ENCODE assay signal across 1 cellular context in the genomic region with DNA sequence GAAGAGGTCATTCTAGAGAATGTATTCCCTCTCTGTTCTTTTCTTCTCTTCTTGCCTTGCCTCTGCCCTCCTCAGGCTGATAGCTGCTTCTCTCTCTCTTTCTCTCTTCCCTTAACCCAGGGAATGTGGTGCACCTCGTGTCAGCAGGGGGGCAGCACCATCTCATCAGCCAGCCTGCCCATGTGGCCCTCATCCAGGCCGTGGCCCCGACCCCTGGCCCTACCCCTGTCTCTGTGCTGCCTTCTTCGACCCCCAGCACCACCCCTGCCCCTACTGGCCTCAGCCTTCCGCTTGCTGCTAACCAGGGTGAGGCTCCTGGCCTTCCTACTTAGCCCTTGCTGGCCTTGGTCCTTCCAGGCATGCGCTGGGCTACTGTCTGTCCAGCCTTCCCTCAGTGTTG.
TF ChIP-seq lines count a peak whose summit lies in the region.

No MANE protein-coding gene starts in this region.

TF ChIP-seq in HEK293, 187 proteins besides CTCF, POLR2A, EP300 and RAD21 (continued from another document):
- TF ChIP-seq, protein P1, sequence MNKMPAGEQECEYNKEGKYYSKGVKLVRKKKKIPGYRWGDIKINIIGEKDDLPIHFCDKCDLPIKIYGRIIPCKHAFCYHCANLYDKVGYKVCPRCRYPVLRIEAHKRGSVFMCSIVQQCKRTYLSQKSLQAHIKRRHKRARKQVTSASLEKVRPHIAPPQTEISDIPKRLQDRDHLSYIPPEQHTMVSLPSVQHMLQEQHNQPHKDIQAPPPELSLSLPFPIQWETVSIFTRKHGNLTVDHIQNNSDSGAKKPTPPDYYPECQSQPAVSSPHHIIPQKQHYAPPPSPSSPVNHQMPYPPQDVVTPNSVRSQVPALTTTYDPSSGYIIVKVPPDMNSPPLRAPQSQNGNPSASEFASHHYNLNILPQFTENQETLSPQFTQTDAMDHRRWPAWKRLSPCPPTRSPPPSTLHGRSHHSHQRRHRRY (tag by site-specific recombination; IDR thresholded peaks at IDR 0.05): no peak
- TF ChIP-seq KLF8 (tag by site-specific recombination; IDR thresholded peaks at IDR 0.05) (no peak), GLIS1 (tag by site-specific recombination; IDR thresholded peaks at IDR 0.05) (no peak), ZNF629 (tag by site-specific recombination; IDR thresholded peaks at IDR 0.05) (no peak), ZBTB48 (tag by site-specific recombination; IDR thresholded peaks at IDR 0.05) (no peak), ZNF837 (tag by site-specific recombination; IDR thresholded peaks at IDR 0.05) (no peak), HOXD13 (CRISPR knock-in tag; IDR thresholded peaks at IDR 0.05; ENCODE audit: borderline replicate concordance) (no peak), ZNF830 (tag by site-specific recombination; IDR thresholded peaks at IDR 0.05; ENCODE audit: low read depth) (no peak), HOXA7 (CRISPR knock-in tag; IDR thresholded peaks at IDR 0.05; ENCODE audit: borderline replicate concordance) (no peak), ZNF138 (tag by site-specific recombination; IDR thresholded peaks at IDR 0.05; ENCODE audit: borderline replicate concordance) (no peak), ZNF571 (tag by site-specific recombination; IDR thresholded peaks at IDR 0.05) (no peak)
- TF ChIP-seq, protein P2, sequence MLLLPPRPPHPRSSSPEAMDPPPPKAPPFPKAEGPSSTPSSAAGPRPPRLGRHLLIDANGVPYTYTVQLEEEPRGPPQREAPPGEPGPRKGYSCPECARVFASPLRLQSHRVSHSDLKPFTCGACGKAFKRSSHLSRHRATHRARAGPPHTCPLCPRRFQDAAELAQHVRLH (tag by site-specific recombination; IDR thresholded peaks at IDR 0.05): no peak
- TF ChIP-seq, protein P3, sequence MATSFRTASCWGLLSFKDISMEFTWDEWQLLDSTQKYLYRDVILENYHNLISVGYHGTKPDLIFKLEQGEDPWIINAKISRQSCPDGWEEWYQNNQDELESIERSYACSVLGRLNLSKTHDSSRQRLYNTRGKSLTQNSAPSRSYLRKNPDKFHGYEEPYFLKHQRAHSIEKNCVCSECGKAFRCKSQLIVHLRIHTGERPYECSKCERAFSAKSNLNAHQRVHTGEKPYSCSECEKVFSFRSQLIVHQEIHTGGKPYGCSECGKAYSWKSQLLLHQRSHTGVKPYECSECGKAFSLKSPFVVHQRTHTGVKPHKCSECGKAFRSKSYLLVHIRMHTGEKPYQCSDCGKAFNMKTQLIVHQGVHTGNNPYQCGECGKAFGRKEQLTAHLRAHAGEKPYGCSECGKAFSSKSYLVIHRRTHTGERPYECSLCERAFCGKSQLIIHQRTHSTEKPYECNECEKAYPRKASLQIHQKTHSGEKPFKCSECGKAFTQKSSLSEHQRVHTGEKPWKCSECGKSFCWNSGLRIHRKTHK (tag by site-specific recombination; IDR thresholded peaks at IDR 0.05): no peak
